Comparison of ENCODE assay signal across 21 cellular contexts in the genomic region with DNA sequence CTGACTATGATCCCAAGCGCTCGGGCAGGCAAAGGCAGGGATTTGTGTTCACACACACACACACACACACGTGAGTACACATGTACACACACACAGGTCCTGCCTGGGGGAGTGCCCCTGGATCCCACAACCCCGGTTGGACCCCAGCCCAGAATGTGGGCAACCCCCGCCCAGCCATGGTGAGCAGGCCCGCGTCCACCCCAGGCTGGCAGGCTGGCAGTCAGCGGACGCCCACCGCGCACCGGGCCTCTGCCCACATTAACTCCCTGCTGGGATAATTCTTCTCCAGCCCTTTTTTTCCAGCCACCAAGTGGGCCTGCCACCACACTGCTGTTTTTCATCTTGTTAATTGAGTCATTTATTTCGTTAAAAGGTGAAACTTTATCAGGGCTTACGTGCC.
"Had no signal": no experiment of that assay in that cellular context is flagged by ENCODE, and none has a peak within 500 bp of the region (broad histone marks: within the 10 kb centered on the region; RNA-seq: fewer than 3 reads in every experiment).

No MANE protein-coding gene starts in this region.

- ATAC-seq: activated CD8-positive, alpha-beta memory T cell treated with anti-CD3 and anti-CD28 coated beads, Interleukin-2, amount 10 ng/mL, durations not matched to agents 7 days and 5 days; PC-3; T-helper 17 cell; WTC11 had no signal

- H3K9me3 ChIP-seq: MG63 had no signal

- DNase-seq: activated CD4-positive, alpha-beta T cell treated with anti-CD3 and anti-CD28 coated beads for 48 hours; activated CD4-positive, alpha-beta T cell treated with anti-CD3 and anti-CD28 coated beads, Interleukin-2, amount 50 U/mL, for 48 hours; activated CD4-positive, CD25-positive, alpha-beta regulatory T cell treated with anti-CD3 and anti-CD28 coated beads, Interleukin-2, amount 50 U/mL, for 72 hours; activated CD8-positive, alpha-beta memory T cell treated with anti-CD3 and anti-CD28 coated beads, Interleukin-2, amount 10 ng/mL, durations not matched to agents 7 days and 5 days; activated gamma-delta T cell treated with Interleukin-2 at 50 U/mL for 16 hours; activated naive CD8-positive, alpha-beta T cell treated with anti-CD3 and anti-CD28 coated beads for 36 hours; activated T-cell treated with anti-CD3 and anti-CD28 coated beads, Interleukin-2, amount 50 U/mL, for 24 hours; caudate nucleus; MG63; MV-4-11; NCI-H1694; NCI-H2029; NCI-H2171; NCI-H2227 treated with DMSO at 0.1 percent for 48 hours; NCI-H446 treated with DMSO at 0.1 percent for 48 hours; NCI-H524 treated with DMSO at 0.1 percent for 48 hours; PC-3; SIG-M5; T-helper 17 cell; T-helper 9 cell had no signal

- H3K4me3 ChIP-seq: MG63 had no signal

- H3K36me3 ChIP-seq: MG63 had no signal

- H3K27me3 ChIP-seq: MG63 had no signal
